In genomic region chr5:34762321-34762871, GRCh38 we compare ENCODE assay signal across 1 cellular context.
TF ChIP-seq lines count a peak whose summit lies in the region.

No MANE protein-coding gene starts in this region.

TF ChIP-seq in GM23338, 12 proteins besides CTCF, POLR2A, EP300 and RAD21:
- no peak for TF ChIP-seq ZNF462 (CRISPR knock-in tag; IDR thresholded peaks at IDR 0.05)
- TF ChIP-seq NANOG (IDR thresholded peaks at IDR 0.05; ENCODE audit: borderline replicate concordance) = no peak
- no peak for TF ChIP-seq REST (IDR thresholded peaks at IDR 0.05; ENCODE audit: unreplicated experiment)
- no peak for TF ChIP-seq JUNB (IDR thresholded peaks at IDR 0.05; ENCODE audit: unreplicated experiment)
- TF ChIP-seq CREB1 (CRISPR knock-in tag; IDR thresholded peaks at IDR 0.05; ENCODE audit: low read depth) = no peak
